ENCODE assay signal across 1 cellular context in genomic region chr5:139659673-139660072, GRCh38.
TF ChIP-seq lines count a peak whose summit lies in the region.

No MANE protein-coding gene starts in this region.

TF ChIP-seq in GM23338, 12 proteins besides CTCF, POLR2A, EP300 and RAD21 (continued from another document):
- TF ChIP-seq REST (IDR thresholded peaks at IDR 0.05; ENCODE audit: unreplicated experiment) (no peak), JUNB (IDR thresholded peaks at IDR 0.05; ENCODE audit: unreplicated experiment) (no peak), ETS1 (IDR thresholded peaks at IDR 0.05) (no peak), EZH2phosphoT487 (IDR thresholded peaks at IDR 0.05; ENCODE audit: unreplicated experiment) (no peak)
